Comparison of ENCODE assay signal across 8 cellular contexts in genomic region chr2:224925822-224926124, GRCh38.
DNase-seq lines count a peak whose midpoint lies in the region; ATAC-seq and TF ChIP-seq lines count a peak whose summit lies in the region.

No MANE protein-coding gene starts in this region.

- CTCF ChIA-PET in naive thymus-derived CD4-positive, alpha-beta T cell (lab: Charles Lee), result interaction anchor here (0.6 to 4.3 kb wide), 3 partner anchors 14 to 77 kb away, joined by 3 to 27 read pairs (median 16); no protein-coding TSS in a partner anchor

- POLR2A ChIA-PET in naive thymus-derived CD4-positive, alpha-beta T cell (lab: Charles Lee), result interaction anchor here (4.7 kb wide), 1 partner anchor 12 kb away, joined by 25 read pairs; no protein-coding TSS in a partner anchor

- peak overlapping the region; percentile 78 for H3K4me3 Mint-ChIP-seq in activated T-helper 17 cell treated with anti-CD3 and anti-CD28 coated beads, Interleukin-2, amount 50 U/mL, for 72 hours
- peak overlapping the region; percentile 61 to 85 (median 72) for H3K4me3 Mint-ChIP-seq in naive thymus-derived CD4-positive, alpha-beta T cell

- ATAC-seq in GM18858 (IDR thresholded peaks at IDR 0.05; ENCODE audit: unreplicated experiment) (peak; percentile 27), HG02840 (IDR thresholded peaks at IDR 0.05; ENCODE audit: low FRiP score, unreplicated experiment) (peak; percentile 29)
- peak; percentile 49 for ATAC-seq in activated T-helper 17 cell treated with anti-CD3 and anti-CD28 coated beads, Interleukin-2, amount 50 U/mL, for 72 hours (replicated peaks)
- ATAC-seq in naive thymus-derived CD4-positive, alpha-beta T cell, result no peak

- DNase-seq in naive thymus-derived CD4-positive, alpha-beta T cell, result no peak
- DNase-seq in prostate gland (ENCODE audit: low spot score), result no peak
- DNase-seq in NCI-H1930 (lab: John Stamatoyannopoulos, UW), result no peak
- DNase-seq in posterior cingulate gyrus, result no peak
- no peak for DNase-seq in stimulated activated CD4-positive, alpha-beta T cell treated with anti-CD3 and anti-CD28 coated beads, Interleukin-4, amount 100 ng/mL, for 4 hours

- intact Hi-C loops in naive thymus-derived CD4-positive, alpha-beta T cell (cut with micrococcal nuclease), result loop anchor here (1.0 to 10.0 kb wide), 8 partner anchors 9 to 1909 kb away; partner anchors contain the start of genes CUL3 (in 1 of the 2), MRPL44 (in 1 of the 2) and RHBDD1 (in 1 of the 2)
- intact Hi-C loops in prostate gland (cut with DNase I), result no loop called here
- intact Hi-C loops in posterior cingulate gyrus (cut with DNase I), result no loop called here

- H3K4me3 ChIP-seq in naive thymus-derived CD4-positive, alpha-beta T cell (ENCODE audit: low read length), result no peak overlapping the region
- no peak overlapping the region for H3K4me3 ChIP-seq in prostate gland

- no peaks in the 10 kb centered on the region for H3K9me3 Mint-ChIP-seq in activated T-helper 17 cell treated with anti-CD3 and anti-CD28 coated beads, Interleukin-2, amount 50 U/mL, for 72 hours
- no peaks in the 10 kb centered on the region for H3K9me3 Mint-ChIP-seq in naive thymus-derived CD4-positive, alpha-beta T cell

- no peaks in the 10 kb centered on the region for H3K27me3 ChIP-seq in naive thymus-derived CD4-positive, alpha-beta T cell (ENCODE audit: control insufficient read depth in 2 of 2, insufficient read depth in 2 of 2, low read length in 2 of 2)
- H3K27me3 ChIP-seq in prostate gland (replicated peaks; ENCODE audit: insufficient read depth), result no peaks in the 10 kb centered on the region

- H3K27ac Mint-ChIP-seq in activated T-helper 17 cell treated with anti-CD3 and anti-CD28 coated beads, Interleukin-2, amount 50 U/mL, for 72 hours, result peak overlapping the region; percentile 97
- H3K27ac Mint-ChIP-seq in naive thymus-derived CD4-positive, alpha-beta T cell, result peak overlapping the region; percentile 87 to 99 (median 96)

- H3K4me1 ChIP-seq in naive thymus-derived CD4-positive, alpha-beta T cell (ENCODE audit: control insufficient read depth in 2 of 2, insufficient read depth in 2 of 2, low read length in 2 of 2), result peaks cover 69 to 88% of the 10 kb centered on the region in 2 donors
- peaks cover 4% of the 10 kb centered on the region for H3K4me1 ChIP-seq in prostate gland (replicated peaks)

- TF ChIP-seq CTCF in prostate gland (IDR thresholded peaks at IDR 0.05), result no peak

- no peak for TF ChIP-seq POLR2A in prostate gland (IDR thresholded peaks at IDR 0.05)

- no peaks in the 10 kb centered on the region for H3K27me3 Mint-ChIP-seq in activated T-helper 17 cell treated with anti-CD3 and anti-CD28 coated beads, Interleukin-2, amount 50 U/mL, for 72 hours
- H3K27me3 Mint-ChIP-seq in naive thymus-derived CD4-positive, alpha-beta T cell, result no peaks in the 10 kb centered on the region

- no peaks in the 10 kb centered on the region for H3K9me3 ChIP-seq in naive thymus-derived CD4-positive, alpha-beta T cell (ENCODE audit: control insufficient read depth in 2 of 3, low read length in 3 of 3)
- H3K9me3 ChIP-seq in prostate gland, result no peaks in the 10 kb centered on the region

- H3K27ac ChIP-seq in naive thymus-derived CD4-positive, alpha-beta T cell (ENCODE audit: low read depth, low read length), result peak overlapping the region; percentile 86
- H3K27ac ChIP-seq in prostate gland, result no peak overlapping the region

- H3K4me1 Mint-ChIP-seq in activated T-helper 17 cell treated with anti-CD3 and anti-CD28 coated beads, Interleukin-2, amount 50 U/mL, for 72 hours, result peaks cover 61% of the 10 kb centered on the region
- peaks cover 66 to 89% (median 86%) of the 10 kb centered on the region in 7 donors for H3K4me1 Mint-ChIP-seq in naive thymus-derived CD4-positive, alpha-beta T cell

- peaks cover 86% of the 10 kb centered on the region for H3K36me3 Mint-ChIP-seq in activated T-helper 17 cell treated with anti-CD3 and anti-CD28 coated beads, Interleukin-2, amount 50 U/mL, for 72 hours (ENCODE audit: low read depth)
- peaks cover 17 to 60% (median 42%) of the 10 kb centered on the region in 5 donors for H3K36me3 Mint-ChIP-seq in naive thymus-derived CD4-positive, alpha-beta T cell

- peaks cover 3 to 5% (median 3%) of the 10 kb centered on the region in 3 experiments for H3K36me3 ChIP-seq in naive thymus-derived CD4-positive, alpha-beta T cell (ENCODE audit: control insufficient read depth in 2 of 3, insufficient read depth in 3 of 3, low read length in 3 of 3)
- H3K36me3 ChIP-seq in prostate gland, result no peaks in the 10 kb centered on the region

Comparison
In these comparisons a context has a peak if more than half of its experiments do, and no peak if none do; other contexts are left out.
1. intact Hi-C loops: an anchor here in naive thymus-derived CD4-positive, alpha-beta T cell (1.0 to 10.0 kb wide); none called in prostate gland and posterior cingulate gyrus.